ENCODE assay signal across 8 cellular contexts in the genomic region with DNA sequence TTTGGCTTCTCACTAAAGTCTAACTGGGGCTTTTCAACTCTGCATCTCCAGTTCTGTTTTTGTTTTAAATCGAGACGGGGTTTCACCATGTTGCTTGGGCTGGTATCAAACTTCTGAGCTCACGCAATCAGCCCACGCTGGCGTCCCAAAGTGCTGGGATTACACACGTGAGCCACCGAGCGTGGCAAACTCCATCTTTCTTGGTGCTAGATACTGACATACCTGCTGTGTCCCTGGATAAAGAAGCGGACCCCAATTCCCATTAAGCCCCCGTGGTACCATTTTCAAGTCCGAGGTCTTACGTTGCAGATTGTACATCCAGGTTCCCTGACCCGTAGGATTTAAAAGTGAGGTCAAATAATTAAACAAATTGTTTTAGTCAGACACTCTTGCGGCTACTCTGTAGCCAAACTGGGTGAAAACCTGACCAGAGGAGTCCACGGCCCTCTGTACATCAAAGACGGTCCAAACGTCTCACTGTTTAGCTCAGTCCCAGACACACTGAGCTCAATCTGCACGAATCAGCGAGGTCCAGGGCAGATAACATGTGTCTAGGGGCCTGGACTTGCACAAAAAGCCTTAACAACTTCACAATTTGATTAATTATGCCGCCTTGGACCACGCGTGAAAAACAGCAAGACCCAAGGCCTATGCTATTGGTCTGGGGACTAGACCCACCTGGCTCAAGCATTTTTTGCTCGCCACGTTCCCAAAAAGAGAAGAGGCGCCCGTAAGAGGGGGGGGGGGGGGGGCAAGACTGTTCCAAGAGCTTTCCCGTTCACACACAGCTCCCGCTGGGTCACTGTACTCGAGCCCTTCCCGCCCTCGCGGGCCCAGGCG. TPM values are rescaled to one million over a fixed set of nuclear protein-coding genes. Genes with fewer than 3 reads are reported as not detected.
DNase-seq lines count a peak whose midpoint lies in the region; ATAC-seq, FAIRE-seq and TF ChIP-seq lines count a peak whose summit lies in the region.

No MANE protein-coding gene starts in this region.

- H3K4me3 ChIP-seq in AG04450 (ENCODE audit: low read depth, low read length): peak overlapping the region; percentile 99
- H3K4me3 ChIP-seq in dorsolateral prefrontal cortex: peak overlapping the region; percentile 63 to 100 (median 99)
- peak overlapping the region; percentile 99 for H3K4me3 ChIP-seq in suprapubic skin

- H3K9me3 ChIP-seq in AG04450 (ENCODE audit: control insufficient read depth, insufficient read depth, low read length) (no peaks in the 10 kb centered on the region; the same call in 1 of the 2 replicates), suprapubic skin (no peaks in the 10 kb centered on the region)

- H3K4me1 Mint-ChIP-seq in memory B cell: peaks cover 33% of the 10 kb centered on the region

- POLR2A ChIA-PET in AG04450 (lab: Yijun Ruan, JAX): interaction anchor here (0.6 to 3.2 kb wide), 41 partner anchors 8 to 645 kb away, joined by 3 to 26 read pairs (median 5); partner anchors contain the start of genes ACO1, APTX, BAG1 and CHMP5

- TF ChIP-seq CTCF in AG04450 (IDR thresholded peaks at IDR 0.05; ENCODE audit: low read depth, low read length) (no peak), dorsolateral prefrontal cortex (IDR thresholded peaks at IDR 0.05 in 54 of 56, conservative IDR thresholded peaks at IDR 0.05 in 2 of 56; ENCODE audit: low read depth in 1 of 56, partially characterized antibody in 56 of 56) (no peak), suprapubic skin (IDR thresholded peaks at IDR 0.05) (no peak)

- DNase-seq in AG04450 (ENCODE audit: low read depth, low spot score) (no peak), RPMI8226 (peak; percentile 37), dorsolateral prefrontal cortex (peak in 2 of 10 donors; percentile 23 to 30), memory B cell (ENCODE audit: low spot score in 2 of 2) (no peak), suprapubic skin (ENCODE audit: low spot score in 2 of 2) (no peak), HTR-8/SVneo (ENCODE audit: insufficient read length, low spot score) (no peak)

- H3K27me3 ChIP-seq in AG04450 (ENCODE audit: control insufficient read depth, insufficient read depth, low read length) (no peaks in the 10 kb centered on the region), dorsolateral prefrontal cortex (no peaks in the 10 kb centered on the region), suprapubic skin (no peaks in the 10 kb centered on the region)

- H3K9me3 Mint-ChIP-seq in memory B cell: no peaks in the 10 kb centered on the region

- CTCF ChIA-PET in AG04450 (lab: Charles Lee): interaction anchor here (0.6 to 1.7 kb wide), 5 partner anchors 10 to 645 kb away, joined by 3 to 5 read pairs (median 3); no protein-coding TSS in a partner anchor

- no peaks in the 10 kb centered on the region for H3K27me3 Mint-ChIP-seq in memory B cell

- peaks cover 49% of the 10 kb centered on the region for H3K4me1 ChIP-seq in suprapubic skin

- H3K27ac ChIP-seq in AG04450 (ENCODE audit: low read depth, low read length) (peak overlapping the region; percentile 77), dorsolateral prefrontal cortex (peak overlapping the region; percentile 99 to 100 (median 100)), suprapubic skin (peak overlapping the region; percentile 99)

- TF ChIP-seq POLR2A in suprapubic skin (IDR thresholded peaks at IDR 0.05): no peak

- H3K27ac Mint-ChIP-seq in memory B cell: peak overlapping the region; percentile 97

- H3K4me3 Mint-ChIP-seq in memory B cell: peak overlapping the region; percentile 95

- intact Hi-C loops in dorsolateral prefrontal cortex (cut with DNase I): no loop called here

- no peak for FAIRE-seq in HTR-8/SVneo (lab: Jason Lieb, UNC)

- WGBS in suprapubic skin: 13% methylated on average over 26 of the region's 33 CpGs

- no peak for TF ChIP-seq EP300 in suprapubic skin (IDR thresholded peaks at IDR 0.05)

- H3K36me3 Mint-ChIP-seq in memory B cell: peaks cover 10% of the 10 kb centered on the region

- H3K36me3 ChIP-seq in suprapubic skin: peaks cover 9% of the 10 kb centered on the region

- ATAC-seq in GM19395 (IDR thresholded peaks at IDR 0.05; ENCODE audit: unreplicated experiment) (peak; percentile 30), memory B cell (ENCODE audit: low read depth) (no peak), HG02840 (IDR thresholded peaks at IDR 0.05; ENCODE audit: low FRiP score, unreplicated experiment) (no peak)

RNA-seq across cellular contexts. Expression of gene DNAJA1, which starts 0.7 kb away (rescaled TPM):
- 180 and 237 TPM in 2 replicates for polyA plus RNA-seq in AG04450 (2011; rRNA removed)
- 130 and 177 TPM in 2 replicates for polyA minus RNA-seq in AG04450 (2011; rRNA and poly(A)+ RNA removed)
- 100 to 1,000 TPM; 114 to 424 (median 207) TPM for total RNA-seq in dorsolateral prefrontal cortex
- 10 to 100 TPM; 41.4 to 73.0 (median 58.5) TPM for total RNA-seq in suprapubic skin

RNA-seq across cellular contexts. Expression of gene APTX, which starts 22.9 kb away (rescaled TPM):
- polyA plus RNA-seq in AG04450 (2011; rRNA removed): 39.9 and 46.2 TPM in 2 replicates
- 20.2 and 26.7 TPM in 2 replicates for polyA minus RNA-seq in AG04450 (2011; rRNA and poly(A)+ RNA removed)
- 10 to 100 TPM; 24.1 to 53.7 (median 35.7) TPM for total RNA-seq in dorsolateral prefrontal cortex
- total RNA-seq in suprapubic skin: 10 to 100 TPM; 21.9 to 57.5 (median 32.6) TPM

RNA-seq across cellular contexts. Expression of gene SMU1, which starts 52.1 kb away (rescaled TPM):
- polyA plus RNA-seq in AG04450 (2011; rRNA removed): 17.1 and 19.6 TPM in 2 replicates
- polyA minus RNA-seq in AG04450 (2011; rRNA and poly(A)+ RNA removed): 17.8 and 23.8 TPM in 2 replicates
- total RNA-seq in dorsolateral prefrontal cortex (10 to 100 TPM; 17.9 to 30.7 (median 25.8) TPM), suprapubic skin (10 to 100 TPM; 14.3 to 18.5 (median 16.7) TPM)
